8 cellular contexts compared by ENCODE assay signal in the genomic region with DNA sequence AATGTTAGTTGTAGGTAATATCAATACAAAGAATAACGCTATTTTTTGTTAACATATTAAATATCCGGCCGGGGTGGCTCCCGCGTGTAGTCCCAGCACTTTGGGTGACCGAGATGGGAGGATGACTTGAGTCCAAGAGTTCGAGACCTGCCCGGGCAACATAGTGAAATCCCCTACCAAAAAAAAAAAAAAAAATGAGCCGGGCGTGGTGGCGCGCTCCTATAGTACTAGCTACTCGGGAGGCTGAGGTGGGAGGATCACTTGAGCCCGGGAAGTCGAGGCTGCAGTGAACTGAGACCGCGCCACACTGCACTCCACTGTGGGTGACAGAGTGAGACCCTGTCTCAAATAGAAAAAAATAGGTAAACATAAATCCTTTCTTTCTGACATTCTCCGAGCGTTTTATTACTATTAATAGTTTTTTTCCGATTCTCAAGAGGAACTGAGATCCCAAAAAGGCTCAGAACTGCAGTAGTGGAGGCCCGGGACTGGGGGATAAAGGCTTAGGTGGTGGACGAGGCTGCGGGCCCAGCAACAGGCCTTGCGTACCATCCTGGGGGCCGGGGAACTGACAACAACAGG. TPM values are rescaled to one million over a fixed set of nuclear protein-coding genes. Genes with fewer than 3 reads are reported as not detected.
A peak's percentile ranks its signal among the peaks of the same experiment; 100 is the strongest.
DNase-seq lines count a peak whose midpoint lies in the region; ATAC-seq lines count a peak whose summit lies in the region.

No MANE protein-coding gene starts in this region.

- DNase-seq in activated CD8-positive, alpha-beta memory T cell treated with anti-CD3 and anti-CD28 coated beads, Interleukin-2, amount 10 ng/mL, durations not matched to agents 7 days and 5 days = peak; percentile 65
- DNase-seq in activated CD8-positive, alpha-beta memory T cell treated with anti-CD3 and anti-CD28 coated beads, Interleukin-2, amount 50 U/mL, for 4 hours = no peak
- no peak for DNase-seq in activated T-helper 1 cell treated with anti-CD3 and anti-CD28 coated beads, Interleukin-12 subunit alpha, Interleukin-12 subunit beta, Interleukin-2, Interleukin-4 antibody, amounts not matched to agents 30 ng/mL and 10 ng/mL and 1 ng/mL, durations not matched to agents 14 hours and 24 hours and 36 hours (ENCODE audit: low spot score)
- no peak for DNase-seq in immature natural killer cell
- no peak for DNase-seq in OCI-M2 (lab: John Stamatoyannopoulos, UW; ENCODE audit: unreplicated experiment)
- DNase-seq in NCI-H446 treated with DMSO at 0.1 percent for 48 hours (lab: John Stamatoyannopoulos, UW) = no peak
- DNase-seq in HPDE6-E6E7 (ENCODE audit: extremely low spot score) = no peak

- peak overlapping the region; percentile 56 for H3K27ac ChIP-seq in temporal lobe (ENCODE audit: low read depth, low read length)

- H3K9me3 Mint-ChIP-seq in activated CD8-positive, alpha-beta memory T cell treated with anti-CD3 and anti-CD28 coated beads, Interleukin-2, amount 10 ng/mL, durations not matched to agents 7 days and 5 days (ENCODE audit: low read depth) = no peaks in the 10 kb centered on the region
- peaks cover 3% of the 10 kb centered on the region for H3K9me3 Mint-ChIP-seq in activated T-helper 1 cell treated with anti-CD3 and anti-CD28 coated beads, Interleukin-12 subunit alpha, Interleukin-12 subunit beta, Interleukin-2, Interleukin-4 antibody, amounts not matched to agents 30 ng/mL and 10 ng/mL and 1 ng/mL, durations not matched to agents 14 hours and 24 hours and 36 hours
- H3K9me3 Mint-ChIP-seq in immature natural killer cell = peaks cover 0 to 4% (median 1%) of the 10 kb centered on the region in 6 donors

- H3K4me3 Mint-ChIP-seq in activated CD8-positive, alpha-beta memory T cell treated with anti-CD3 and anti-CD28 coated beads, Interleukin-2, amount 10 ng/mL, durations not matched to agents 7 days and 5 days = no peak overlapping the region
- H3K4me3 Mint-ChIP-seq in activated T-helper 1 cell treated with anti-CD3 and anti-CD28 coated beads, Interleukin-12 subunit alpha, Interleukin-12 subunit beta, Interleukin-2, Interleukin-4 antibody, amounts not matched to agents 30 ng/mL and 10 ng/mL and 1 ng/mL, durations not matched to agents 14 hours and 24 hours and 36 hours = no peak overlapping the region
- peak overlapping the region in 3 of 5 donors; percentile 88 to 91 (median 88) for H3K4me3 Mint-ChIP-seq in immature natural killer cell

- peaks cover 44% of the 10 kb centered on the region for H3K4me1 Mint-ChIP-seq in activated CD8-positive, alpha-beta memory T cell treated with anti-CD3 and anti-CD28 coated beads, Interleukin-2, amount 10 ng/mL, durations not matched to agents 7 days and 5 days
- peaks cover 50% of the 10 kb centered on the region for H3K4me1 Mint-ChIP-seq in activated T-helper 1 cell treated with anti-CD3 and anti-CD28 coated beads, Interleukin-12 subunit alpha, Interleukin-12 subunit beta, Interleukin-2, Interleukin-4 antibody, amounts not matched to agents 30 ng/mL and 10 ng/mL and 1 ng/mL, durations not matched to agents 14 hours and 24 hours and 36 hours (ENCODE audit: low read depth)
- H3K4me1 Mint-ChIP-seq in immature natural killer cell = peaks cover 38 to 40% of the 10 kb centered on the region in 2 donors

- no peaks in the 10 kb centered on the region for H3K27me3 Mint-ChIP-seq in activated CD8-positive, alpha-beta memory T cell treated with anti-CD3 and anti-CD28 coated beads, Interleukin-2, amount 10 ng/mL, durations not matched to agents 7 days and 5 days
- H3K27me3 Mint-ChIP-seq in activated T-helper 1 cell treated with anti-CD3 and anti-CD28 coated beads, Interleukin-12 subunit alpha, Interleukin-12 subunit beta, Interleukin-2, Interleukin-4 antibody, amounts not matched to agents 30 ng/mL and 10 ng/mL and 1 ng/mL, durations not matched to agents 14 hours and 24 hours and 36 hours (ENCODE audit: insufficient read depth) = no peaks in the 10 kb centered on the region
- H3K27me3 Mint-ChIP-seq in immature natural killer cell (ENCODE audit: low read depth in 3 of 3) = peaks cover 16 to 41% (median 30%) of the 10 kb centered on the region in 3 donors

- no peak overlapping the region for H3K27ac Mint-ChIP-seq in activated CD8-positive, alpha-beta memory T cell treated with anti-CD3 and anti-CD28 coated beads, Interleukin-2, amount 10 ng/mL, durations not matched to agents 7 days and 5 days
- peak overlapping the region; percentile 93 for H3K27ac Mint-ChIP-seq in activated T-helper 1 cell treated with anti-CD3 and anti-CD28 coated beads, Interleukin-12 subunit alpha, Interleukin-12 subunit beta, Interleukin-2, Interleukin-4 antibody, amounts not matched to agents 30 ng/mL and 10 ng/mL and 1 ng/mL, durations not matched to agents 14 hours and 24 hours and 36 hours
- H3K27ac Mint-ChIP-seq in immature natural killer cell = peak overlapping the region in 5 of 6 donors; percentile 86 to 96 (median 92)

- H3K36me3 Mint-ChIP-seq in activated CD8-positive, alpha-beta memory T cell treated with anti-CD3 and anti-CD28 coated beads, Interleukin-2, amount 10 ng/mL, durations not matched to agents 7 days and 5 days = peaks cover 12% of the 10 kb centered on the region
- peaks cover 9% of the 10 kb centered on the region for H3K36me3 Mint-ChIP-seq in activated T-helper 1 cell treated with anti-CD3 and anti-CD28 coated beads, Interleukin-12 subunit alpha, Interleukin-12 subunit beta, Interleukin-2, Interleukin-4 antibody, amounts not matched to agents 30 ng/mL and 10 ng/mL and 1 ng/mL, durations not matched to agents 14 hours and 24 hours and 36 hours (ENCODE audit: low read depth)
- peaks cover 0 to 4% (median 3%) of the 10 kb centered on the region in 3 donors for H3K36me3 Mint-ChIP-seq in immature natural killer cell

- intact Hi-C loops in activated T-helper 1 cell treated with anti-CD3 and anti-CD28 coated beads, Interleukin-12 subunit alpha, Interleukin-12 subunit beta, Interleukin-2, Interleukin-4 antibody, amounts not matched to agents 30 ng/mL and 10 ng/mL and 1 ng/mL, durations not matched to agents 14 hours and 24 hours and 36 hours (cut with micrococcal nuclease) = loop anchor here (1.0 to 2.0 kb wide), 5 partner anchors 32 to 1920 kb away; partner anchors contain the start of genes ORC6 and VPS35

- CTCF ChIA-PET in activated CD8-positive, alpha-beta memory T cell treated with anti-CD3 and anti-CD28 coated beads, Interleukin-2, amount 10 ng/mL, durations not matched to agents 7 days and 5 days (lab: Charles Lee) = interaction anchor here (1.1 to 9.7 kb wide), 2 partner anchors 13 to 21 kb away, joined by 5 to 107 read pairs; no protein-coding TSS in a partner anchor

- ATAC-seq in activated CD8-positive, alpha-beta memory T cell treated with anti-CD3 and anti-CD28 coated beads, Interleukin-2, amount 10 ng/mL, durations not matched to agents 7 days and 5 days = no peak

RNA-seq across cellular contexts. Expression of gene N4BP1, which starts 1.0 kb away (rescaled TPM):
- 10 to 100 TPM; 86.5 to 95.7 TPM for total RNA-seq in activated CD8-positive, alpha-beta memory T cell treated with anti-CD3 and anti-CD28 coated beads, Interleukin-2, amount 10 ng/mL, durations not matched to agents 7 days and 5 days
- 54.3 and 55.8 TPM in 2 replicates for total RNA-seq in activated T-helper 1 cell treated with anti-CD3 and anti-CD28 coated beads, Interleukin-12 subunit alpha, Interleukin-12 subunit beta, Interleukin-2, Interleukin-4 antibody, amounts not matched to agents 30 ng/mL and 10 ng/mL and 1 ng/mL, durations not matched to agents 14 hours and 24 hours and 36 hours
- 10 to 100 TPM; 13.1 to 40.3 (median 22.3) TPM for polyA plus RNA-seq in immature natural killer cell
- 24.1 TPM for total RNA-seq in temporal lobe

Comparison
In these comparisons a context has a peak if more than half of its experiments do, and no peak if none do; other contexts are left out.
1. H3K4me3 Mint-ChIP-seq: peak in immature natural killer cell (3 of 5); none in activated CD8-positive, alpha-beta memory T cell treated with anti-CD3 and anti-CD28 coated beads, Interleukin-2, amount 10 ng/mL, durations not matched to agents 7 days and 5 days (single experiment) and activated T-helper 1 cell treated with anti-CD3 and anti-CD28 coated beads, Interleukin-12 subunit alpha, Interleukin-12 subunit beta, Interleukin-2, Interleukin-4 antibody, amounts not matched to agents 30 ng/mL and 10 ng/mL and 1 ng/mL, durations not matched to agents 14 hours and 24 hours and 36 hours (single experiment).